13 cellular contexts compared by ENCODE assay signal in genomic region chr14:23984891-23985607, GRCh38. TPM values are rescaled to one million over a fixed set of nuclear protein-coding genes. Genes with fewer than 3 reads are reported as not detected.
DNase-seq lines count a peak whose midpoint lies in the region; ATAC-seq and TF ChIP-seq lines count a peak whose summit lies in the region.
"Had no signal": no experiment of that assay in that cellular context is flagged by ENCODE, and none has a peak within 500 bp of the region (broad histone marks: within the 10 kb centered on the region; RNA-seq: fewer than 3 reads in every experiment).

No MANE protein-coding gene starts in this region.

- 63% methylated on average over 4 of the region's 4 CpGs for WGBS in right cardiac atrium

- no peaks in the 10 kb centered on the region for H3K9me3 Mint-ChIP-seq in WTC11

- H3K4me3 ChIP-seq in AG04449 (ENCODE audit: low read depth, low read length) (no peak overlapping the region), HFF-Myc (replicated peaks; ENCODE audit: low read depth, low read length) (no peak overlapping the region), right cardiac atrium (ENCODE audit: low read length) (no peak overlapping the region)
- H3K4me3 ChIP-seq: ascending aorta, GM12878 had no signal

- H3K4me1 ChIP-seq in right cardiac atrium (ENCODE audit: control insufficient read depth, insufficient read depth, low read length): no peaks in the 10 kb centered on the region

- TF ChIP-seq CTCF in AG04449 (IDR thresholded peaks at IDR 0.05; ENCODE audit: insufficient read depth, low read length, missing control alignments) (no peak), HFF-Myc (IDR thresholded peaks at IDR 0.05; ENCODE audit: low read depth, low read length, missing control alignments) (no peak), WTC11 (IDR thresholded peaks at IDR 0.05) (no peak)

- H3K4me1 Mint-ChIP-seq in WTC11: peaks cover 13% of the 10 kb centered on the region

- peak; percentile 78 for DNase-seq in AG04449 (ENCODE audit: low read depth, low spot score)
- peak; percentile 70 for DNase-seq in HFF-Myc (ENCODE audit: extremely low read depth, low read depth)
- peak; percentile 24 for DNase-seq in astrocyte of the hippocampus (ENCODE audit: low read depth, low spot score)
- peak in 2 of 3 donors; percentile 20 to 33 for DNase-seq in right cardiac atrium
- no peak for DNase-seq in WTC11 (ENCODE audit: low spot score)
- DNase-seq in NAMALWA (ENCODE audit: low spot score): no peak
- no peak for DNase-seq in NOMO-1 treated with DMSO at 0.1 percent for 48 hours (lab: John Stamatoyannopoulos, UW; ENCODE audit: unreplicated experiment)
- DNase-seq: NCI-H1930; stimulated activated CD4-positive, alpha-beta T cell treated with anti-CD3 and anti-CD28 coated beads, Interleukin-2, amount 100 ng/mL, for 48 hours; substantia nigra had no signal

- no peak overlapping the region for H3K27ac ChIP-seq in right cardiac atrium (ENCODE audit: low read length)
- H3K27ac ChIP-seq: ascending aorta had no signal

- POLR2A ChIA-PET in AG04449 (lab: Yijun Ruan, JAX): no interaction called here
- POLR2A ChIA-PET in WTC11 (lab: Charles Lee): no interaction called here

- H3K9me3 ChIP-seq in right cardiac atrium (ENCODE audit: control insufficient read depth, low read length): no peaks in the 10 kb centered on the region
- H3K9me3 ChIP-seq: ascending aorta had no signal

- H3K27ac Mint-ChIP-seq in WTC11: no peak overlapping the region

- H3K27me3 Mint-ChIP-seq in WTC11 (ENCODE audit: low read depth): peaks cover 12% of the 10 kb centered on the region

- no peaks in the 10 kb centered on the region for H3K36me3 Mint-ChIP-seq in WTC11

- ATAC-seq in right cardiac atrium (peak; percentile 47 to 67), WTC11 (no peak), GM18519 (IDR thresholded peaks at IDR 0.05; ENCODE audit: low FRiP score, unreplicated experiment) (no peak)
- ATAC-seq: GM12878 had no signal

- intact Hi-C loops in right cardiac atrium (cut with DNase I): loop anchor here in 2 of 4 donors (5.0 to 10.0 kb wide), 2 partner anchors 52 to 110 kb away; partner anchors contain the start of gene PCK2 (in 2 of the 2)

- H3K4me3 Mint-ChIP-seq in WTC11: no peak overlapping the region

- H3K27me3 ChIP-seq in right cardiac atrium (ENCODE audit: control insufficient read depth, insufficient read depth): no peaks in the 10 kb centered on the region
- H3K27me3 ChIP-seq: ascending aorta had no signal

- CTCF ChIA-PET in AG04449 (lab: Yijun Ruan, JAX): interaction anchor here (0.6 to 1.5 kb wide), 3 partner anchors 106 to 343 kb away, joined by 3 read pairs; no protein-coding TSS in a partner anchor
- CTCF ChIA-PET in WTC11 (lab: Charles Lee): no interaction called here

TF ChIP-seq in WTC11, 78 proteins besides CTCF, POLR2A, EP300 and RAD21:
- no peak for TF ChIP-seq PREB (CRISPR knock-in tag; IDR thresholded peaks at IDR 0.05; ENCODE audit: borderline replicate concordance)
- TF ChIP-seq ZNF232 (CRISPR knock-in tag; IDR thresholded peaks at IDR 0.05): no peak
- no peak for TF ChIP-seq ATF1 (CRISPR knock-in tag; IDR thresholded peaks at IDR 0.05)
- no peak for TF ChIP-seq ZMAT4 (CRISPR knock-in tag; IDR thresholded peaks at IDR 0.05)
- no peak for TF ChIP-seq IRF1 (CRISPR knock-in tag; IDR thresholded peaks at IDR 0.05)
- no peak for TF ChIP-seq NFATC4 (CRISPR knock-in tag; IDR thresholded peaks at IDR 0.05)
- TF ChIP-seq SMAD4 (CRISPR knock-in tag; IDR thresholded peaks at IDR 0.05): no peak
- no peak for TF ChIP-seq ESRRA (CRISPR knock-in tag; IDR thresholded peaks at IDR 0.05; ENCODE audit: borderline replicate concordance)
- TF ChIP-seq ATF2 (CRISPR knock-in tag; IDR thresholded peaks at IDR 0.05; ENCODE audit: borderline replicate concordance, low read depth): no peak
- no peak for TF ChIP-seq ZBTB21 (CRISPR knock-in tag; IDR thresholded peaks at IDR 0.05; ENCODE audit: borderline replicate concordance)
- TF ChIP-seq ZNF423 (CRISPR knock-in tag; IDR thresholded peaks at IDR 0.05): no peak
- no peak for TF ChIP-seq ZNF416 (CRISPR knock-in tag; IDR thresholded peaks at IDR 0.05)
- no peak for TF ChIP-seq IRF2 (CRISPR knock-in tag; IDR thresholded peaks at IDR 0.05; ENCODE audit: borderline replicate concordance, low read depth)

RNA-seq across cellular contexts. Expression of gene DHRS4L2, which starts 3.7 kb away (rescaled TPM):
- total RNA-seq in right cardiac atrium (10 to 100 TPM; 15.5 to 23.6 (median 20.5) TPM), WTC11 (2021) (8.7 to 10.2 TPM (median 9.7 TPM) in 3 replicates)
- 44.2 TPM for polyA plus RNA-seq in right cardiac atrium

RNA-seq across cellular contexts. Expression of gene DHRS4, which starts 31.5 kb away (rescaled TPM):
- total RNA-seq in right cardiac atrium (10 to 100 TPM; 19.9 to 27.9 (median 26.0) TPM), WTC11 (2021) (14.5 to 14.9 TPM (median 14.8 TPM) in 3 replicates)
- 52.7 TPM for polyA plus RNA-seq in right cardiac atrium

Comparison
In these comparisons a context has a peak if more than half of its experiments do, and no peak if none do; other contexts are left out.
1. DNase-seq: peak in AG04449 (single experiment), HFF-Myc (single experiment), astrocyte of the hippocampus (single experiment) and right cardiac atrium (2 of 3); none in WTC11 (single experiment), NAMALWA (single experiment) and NOMO-1 treated with DMSO at 0.1 percent for 48 hours (single experiment).
2. ATAC-seq: peak in right cardiac atrium (2 of 2); none in WTC11 (single experiment) and GM18519 (single experiment).